In the genomic region with DNA sequence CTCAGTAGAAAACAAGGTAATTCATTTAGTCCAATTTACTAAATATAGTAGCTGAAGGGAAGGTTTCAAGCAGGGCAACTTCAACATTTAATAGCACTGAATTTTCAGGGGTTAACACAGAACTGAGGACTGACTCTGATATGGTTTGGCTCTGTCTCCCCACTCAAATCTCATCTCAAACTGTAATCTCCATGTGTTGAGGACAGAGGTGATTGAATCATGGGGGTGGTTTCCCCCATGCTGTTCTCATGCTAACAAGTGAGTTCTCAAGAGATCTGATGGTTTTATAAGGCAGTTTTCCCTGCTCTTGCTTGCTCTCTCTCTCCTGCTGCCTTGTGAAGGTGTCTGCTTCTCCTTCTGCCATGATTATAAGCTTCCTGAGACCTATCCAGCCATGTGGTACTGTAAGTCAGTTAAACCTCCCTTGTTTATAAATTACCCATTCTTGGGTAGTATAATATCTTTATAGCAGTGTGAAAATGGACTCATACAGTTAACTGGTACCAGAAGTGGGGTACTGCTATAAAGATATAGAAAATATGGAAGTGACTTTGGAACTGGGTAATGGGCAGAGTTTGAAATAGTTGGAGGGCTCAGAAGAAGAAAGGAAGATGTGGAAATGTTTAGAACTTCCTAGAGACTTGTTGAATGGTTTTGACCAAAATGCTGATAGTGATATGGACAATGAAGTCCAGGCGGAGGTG, we compare ENCODE assay signal across 33 cellular contexts.
"Had no signal": no experiment of that assay in that cellular context is flagged by ENCODE, and none has a peak within 500 bp of the region (broad histone marks: within the 10 kb centered on the region; RNA-seq: fewer than 3 reads in every experiment).

No MANE protein-coding gene starts in this region.

- H3K27me3 ChIP-seq: ascending aorta, cardiac muscle cell, colonic mucosa had no signal

- H3K4me1 Mint-ChIP-seq: activated B cell treated with CpG ODN at 0.5 μM for 24 hours; activated CD4-positive, alpha-beta T cell treated with anti-CD3 and anti-CD28 coated beads, Interleukin-2, amount 10 ng/mL, durations not matched to agents 7 days and 5 days; activated naive CD4-positive, alpha-beta T cell treated with anti-CD3 and anti-CD28 coated beads, Interleukin-2, amount 10 ng/mL, durations not matched to agents 7 days and 5 days; activated naive CD8-positive, alpha-beta T cell treated with anti-CD3 and anti-CD28 coated beads for 36 hours; brain; central memory CD8-positive, alpha-beta T cell had no signal

- H3K4me1 ChIP-seq: ascending aorta, colonic mucosa had no signal

- DNase-seq: activated B cell treated with CpG ODN at 0.5 μM for 24 hours; activated CD4-positive, alpha-beta memory T cell treated with anti-CD3 and anti-CD28 coated beads for 36 hours; activated CD4-positive, alpha-beta T cell treated with anti-CD3 and anti-CD28 coated beads for 48 hours; activated CD4-positive, alpha-beta T cell treated with anti-CD3 and anti-CD28 coated beads, Interleukin-2, amount 10 ng/mL, durations not matched to agents 7 days and 5 days; activated CD4-positive, alpha-beta T cell treated with anti-CD3 and anti-CD28 coated beads, Interleukin-2, amount 50 U/mL, for 4 hours; activated CD4-positive, CD25-positive, alpha-beta regulatory T cell treated with anti-CD3 and anti-CD28 coated beads, Interleukin-2, amount 50 U/mL, for 72 hours; activated CD8-positive, alpha-beta memory T cell treated with anti-CD3 and anti-CD28 coated beads, Interleukin-2, amount 50 U/mL, for 4 hours; activated CD8-positive, alpha-beta T cell treated with anti-CD3 and anti-CD28 coated beads for 36 hours; activated effector memory CD4-positive, alpha-beta T cell treated with Interleukin-2 at 50 U/mL for 16 hours; activated gamma-delta T cell; activated naive CD4-positive, alpha-beta T cell treated with anti-CD3 and anti-CD28 coated beads, Interleukin-2, amount 10 ng/mL, durations not matched to agents 7 days and 5 days; activated naive CD4-positive, alpha-beta T cell treated with Interleukin-2 at 50 U/mL for 16 hours; activated naive CD8-positive, alpha-beta T cell treated with anti-CD3 and anti-CD28 coated beads for 36 hours; activated T-cell treated with anti-CD3 and anti-CD28 coated beads for 4 hours; activated T-cell treated with anti-CD3 and anti-CD28 coated beads, Interleukin-2, amount 50 U/mL, for 1 hour; amygdala; anterior cingulate cortex; caudate nucleus; cerebellar nuclear complex; colonic mucosa; T-helper 1 cell; T-helper 2 cell; T-helper 9 cell had no signal

- H3K4me3 Mint-ChIP-seq: activated B cell treated with CpG ODN at 0.5 μM for 24 hours; activated CD4-positive, alpha-beta memory T cell treated with anti-CD3 and anti-CD28 coated beads for 36 hours; activated CD4-positive, alpha-beta T cell treated with anti-CD3 and anti-CD28 coated beads, Interleukin-2, amount 10 ng/mL, durations not matched to agents 7 days and 5 days; activated CD8-positive, alpha-beta T cell treated with anti-CD3 and anti-CD28 coated beads for 36 hours; activated naive CD4-positive, alpha-beta T cell treated with anti-CD3 and anti-CD28 coated beads, Interleukin-2, amount 10 ng/mL, durations not matched to agents 7 days and 5 days; activated naive CD4-positive, alpha-beta T cell treated with anti-CD3 and anti-CD28 coated beads, Interleukin-2, amount 50 U/mL, for 24 hours; activated naive CD8-positive, alpha-beta T cell treated with anti-CD3 and anti-CD28 coated beads for 36 hours; activated T-helper 1 cell treated with anti-CD3 and anti-CD28 coated beads, Interleukin-12 subunit alpha, Interleukin-12 subunit beta, Interleukin-2, Interleukin-4 antibody, amounts not matched to agents 30 ng/mL and 10 ng/mL and 1 ng/mL, durations not matched to agents 14 hours and 24 hours and 36 hours; brain; central memory CD8-positive, alpha-beta T cell; T-helper 1 cell treated with Interleukin-12 subunit alpha and Interleukin-12 subunit beta and Interleukin-4 antibody, amounts not matched to agents 30 μg/mL and 1 μg/mL, for 36 hours; T-helper 2 cell treated with Interferon-gamma antibody and Interleukin-4, amounts not matched to agents 5 μg/mL and 100 μg/mL, for 36 hours had no signal

- ATAC-seq: activated CD8-positive, alpha-beta T cell treated with anti-CD3 and anti-CD28 coated beads for 36 hours had no signal

- H3K27ac ChIP-seq: ascending aorta, cardiac muscle cell, colonic mucosa, VCaP had no signal

- H3K9me3 ChIP-seq: ascending aorta, colonic mucosa had no signal

- H3K27me3 Mint-ChIP-seq: activated B cell treated with CpG ODN at 0.5 μM for 24 hours; activated CD4-positive, alpha-beta memory T cell treated with anti-CD3 and anti-CD28 coated beads for 36 hours; activated CD4-positive, alpha-beta T cell treated with anti-CD3 and anti-CD28 coated beads, Interleukin-2, amount 10 ng/mL, durations not matched to agents 7 days and 5 days; activated CD8-positive, alpha-beta T cell treated with anti-CD3 and anti-CD28 coated beads for 36 hours; activated naive CD4-positive, alpha-beta T cell treated with anti-CD3 and anti-CD28 coated beads, Interleukin-2, amount 50 U/mL, for 24 hours; central memory CD8-positive, alpha-beta T cell had no signal

- H3K27ac Mint-ChIP-seq: activated B cell treated with CpG ODN at 0.5 μM for 24 hours; activated CD4-positive, alpha-beta memory T cell treated with anti-CD3 and anti-CD28 coated beads for 36 hours; activated CD4-positive, alpha-beta T cell treated with anti-CD3 and anti-CD28 coated beads, Interleukin-2, amount 10 ng/mL, durations not matched to agents 7 days and 5 days; activated CD8-positive, alpha-beta T cell treated with anti-CD3 and anti-CD28 coated beads for 36 hours; activated naive CD4-positive, alpha-beta T cell treated with anti-CD3 and anti-CD28 coated beads, Interleukin-2, amount 10 ng/mL, durations not matched to agents 7 days and 5 days; activated naive CD4-positive, alpha-beta T cell treated with anti-CD3 and anti-CD28 coated beads, Interleukin-2, amount 50 U/mL, for 24 hours; activated naive CD8-positive, alpha-beta T cell treated with anti-CD3 and anti-CD28 coated beads for 36 hours; activated T-helper 1 cell treated with anti-CD3 and anti-CD28 coated beads, Interleukin-12 subunit alpha, Interleukin-12 subunit beta, Interleukin-2, Interleukin-4 antibody, amounts not matched to agents 30 ng/mL and 10 ng/mL and 1 ng/mL, durations not matched to agents 14 hours and 24 hours and 36 hours; activated T-helper 2 cell treated with anti-CD3 and anti-CD28 coated beads, Interferon-gamma antibody, Interleukin-2, Interleukin-4, amounts not matched to agents 10 μg/mL and 5 μg/mL and 100 μg/mL, durations not matched to agents 14 hours and 24 hours and 36 hours; brain; T-helper 1 cell treated with Interleukin-12 subunit alpha and Interleukin-12 subunit beta and Interleukin-4 antibody, amounts not matched to agents 30 μg/mL and 1 μg/mL, for 36 hours; T-helper 2 cell treated with Interferon-gamma antibody and Interleukin-4, amounts not matched to agents 5 μg/mL and 100 μg/mL, for 36 hours had no signal

- H3K36me3 ChIP-seq: ascending aorta, cardiac muscle cell, colonic mucosa had no signal

- H3K9me3 Mint-ChIP-seq: central memory CD8-positive, alpha-beta T cell had no signal

- H3K4me3 ChIP-seq: ascending aorta, cardiac muscle cell, colonic mucosa had no signal
